ENCODE assay signal across 8 cellular contexts in the genomic region with DNA sequence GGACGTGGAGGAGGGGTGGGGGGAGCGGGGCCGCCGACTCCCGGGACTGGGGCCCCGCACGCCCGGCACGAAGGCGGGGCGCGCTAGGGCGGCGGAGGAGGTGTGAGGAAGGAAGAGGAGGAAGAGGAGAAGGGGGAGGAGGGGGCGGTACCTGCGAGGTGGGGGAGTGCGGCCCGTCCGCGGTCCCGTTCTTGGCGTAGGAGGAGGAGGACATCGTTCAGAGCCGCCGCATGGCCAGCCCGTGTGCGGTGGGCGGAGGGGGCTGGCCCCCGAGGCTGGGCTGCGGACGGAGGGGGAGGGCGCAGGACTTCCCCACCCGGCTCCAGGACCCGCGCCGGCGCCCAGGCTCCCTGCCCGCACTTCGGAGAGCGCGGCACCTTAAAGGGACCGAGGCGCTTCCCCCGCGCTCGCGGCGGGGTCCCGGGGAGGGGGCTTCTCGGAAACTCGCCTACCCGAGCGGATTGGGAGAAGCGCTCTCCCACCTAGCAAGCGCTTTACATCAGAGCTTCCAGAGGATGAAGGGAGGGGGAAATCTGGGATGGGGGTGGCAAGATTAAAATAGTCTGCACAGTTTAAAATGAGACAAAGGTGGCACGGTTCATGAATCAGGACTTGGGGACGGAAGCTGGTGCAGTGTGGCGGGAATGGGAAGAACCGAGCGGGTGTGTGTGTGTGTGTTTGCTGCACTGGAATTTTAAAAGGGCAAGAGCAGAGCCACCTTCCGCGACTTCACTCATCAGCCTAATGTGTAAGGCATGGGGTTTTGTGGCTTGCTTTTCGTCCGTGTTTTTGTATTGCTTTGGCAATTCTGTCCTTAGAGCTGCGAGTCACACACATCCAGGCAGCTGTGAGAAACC. TPM values are rescaled to one million over a fixed set of nuclear protein-coding genes. Genes with fewer than 3 reads are reported as not detected.
DNase-seq lines count a peak whose midpoint lies in the region; ATAC-seq and TF ChIP-seq lines count a peak whose summit lies in the region.

Gene CACNB4, minus strand, starts transcription at position 247 of the 857 bp plus-strand sequence.

- intact Hi-C loops in left lung (cut with DNase I) = no loop called here

- H3K4me3 ChIP-seq in DOHH2 (ENCODE audit: low read length) (peak within 1 kb of the TSS; percentile 49), OCI-LY3 (ENCODE audit: low read length) (peak within 1 kb of the TSS; percentile 83), left lung (peak within 1 kb of the TSS; percentile 51 to 59), suprapubic skin (peak within 1 kb of the TSS; percentile 66)

- DNase-seq in caudate nucleus (lab: John Stamatoyannopoulos, UW) (peak in 21 of 61 donors; percentile 24 to 82 (median 48)), left lung (peak; percentile 42 to 87), suprapubic skin (ENCODE audit: low spot score in 2 of 2) (no peak)
- DNase-seq in stimulated activated naive CD4-positive, alpha-beta T cell treated with Interleukin-2 at 50 U/mL for 16 hours (lab: John Stamatoyannopoulos, UW) = no peak

- H3K4me2 ChIP-seq in DOHH2 (ENCODE audit: low read length) = peak within 1 kb of the TSS; percentile 51
- H3K4me2 ChIP-seq in OCI-LY3 (ENCODE audit: low read length) = peak within 1 kb of the TSS; percentile 72

- WGBS in suprapubic skin = 1% methylated on average over 39 of the region's 65 CpGs

- TF ChIP-seq CTCF in DOHH2 (IDR thresholded peaks at IDR 0.05; ENCODE audit: low read depth, low read length, poor library complexity, severe bottlenecking) = no peak
- no peak for TF ChIP-seq CTCF in OCI-LY3 (IDR thresholded peaks at IDR 0.05; ENCODE audit: low read depth, low read length)
- no peak for TF ChIP-seq CTCF in left lung (IDR thresholded peaks at IDR 0.05)
- TF ChIP-seq CTCF in suprapubic skin (IDR thresholded peaks at IDR 0.05) = no peak

- H3K9me3 ChIP-seq in DOHH2 (ENCODE audit: control insufficient read depth, insufficient read depth, low read length) (no peaks in the 10 kb centered on the region), OCI-LY3 (ENCODE audit: insufficient read depth, low read length) (no peaks in the 10 kb centered on the region), left lung (no peaks in the 10 kb centered on the region), suprapubic skin (no peaks in the 10 kb centered on the region)

- ATAC-seq in GM21619 (IDR thresholded peaks at IDR 0.05; ENCODE audit: unreplicated experiment) = peak; percentile 38
- ATAC-seq in left lung = peak; percentile 69
- no peak for ATAC-seq in GM18873 (IDR thresholded peaks at IDR 0.05; ENCODE audit: low FRiP score, unreplicated experiment)

- no peak for TF ChIP-seq POLR2A in suprapubic skin (IDR thresholded peaks at IDR 0.05)

- peaks cover 42% of the 10 kb centered on the region for H3K27me3 ChIP-seq in DOHH2 (ENCODE audit: control insufficient read depth, low read length)
- H3K27me3 ChIP-seq in OCI-LY3 (ENCODE audit: low read depth, low read length) = peaks cover 17% of the 10 kb centered on the region
- H3K27me3 ChIP-seq in left lung = peaks cover 16 to 46% of the 10 kb centered on the region in 2 donors
- H3K27me3 ChIP-seq in suprapubic skin = peaks cover 24% of the 10 kb centered on the region

- no peaks in the 10 kb centered on the region for H4K20me1 ChIP-seq in DOHH2 (ENCODE audit: control insufficient read depth, insufficient read depth, low read depth, low read length)
- no peaks in the 10 kb centered on the region for H4K20me1 ChIP-seq in OCI-LY3 (ENCODE audit: insufficient read depth, low read length)

- no peak within 1 kb of the TSS for H3K27ac ChIP-seq in DOHH2 (ENCODE audit: low read depth, low read length)
- H3K27ac ChIP-seq in OCI-LY3 (ENCODE audit: low read length) = no peak within 1 kb of the TSS
- H3K27ac ChIP-seq in caudate nucleus (ENCODE audit: low read depth, low read length) = peak within 1 kb of the TSS; percentile 48
- H3K27ac ChIP-seq in left lung = peak within 1 kb of the TSS in 1 of 2 donors; percentile 7
- H3K27ac ChIP-seq in suprapubic skin = peak within 1 kb of the TSS; percentile 62

- H3K4me1 ChIP-seq in DOHH2 (ENCODE audit: control insufficient read depth, low read length) (no peaks in the 10 kb centered on the region; the same call in 1 of the 2 replicates), OCI-LY3 (ENCODE audit: low read length) (peaks cover 6% of the 10 kb centered on the region), left lung (peaks cover 0 to 25% of the 10 kb centered on the region in 2 donors), suprapubic skin (peaks cover 31% of the 10 kb centered on the region)

- H3F3A ChIP-seq in DOHH2 (ENCODE audit: control insufficient read depth, insufficient read depth) = no peaks in the 10 kb centered on the region

- H3K36me3 ChIP-seq in DOHH2 (ENCODE audit: control insufficient read depth, low read length) (no peaks in the 10 kb centered on the region), OCI-LY3 (replicated peaks; ENCODE audit: low read depth, low read length) (no peaks in the 10 kb centered on the region), left lung (no peaks in the 10 kb centered on the region), suprapubic skin (no peaks in the 10 kb centered on the region)

- no peaks in the 10 kb centered on the region for H3K9me2 ChIP-seq in DOHH2 (replicated peaks; ENCODE audit: control insufficient read depth, low read length)

- H3K79me2 ChIP-seq in DOHH2 (ENCODE audit: control insufficient read depth, low read length) (no peaks in the 10 kb centered on the region), OCI-LY3 (ENCODE audit: low read length) (no peaks in the 10 kb centered on the region)

- H3K9ac ChIP-seq in OCI-LY3 (ENCODE audit: low read length) = peak within 1 kb of the TSS; percentile 39; the same call in 1 of the 2 replicates

- peak within 1 kb of the TSS; percentile 52; the same call in 1 of the 2 replicates for H2AFZ ChIP-seq in OCI-LY3 (ENCODE audit: low read depth, low read length)

- TF ChIP-seq EP300 in suprapubic skin (IDR thresholded peaks at IDR 0.05) = no peak

RNA-seq across cellular contexts. Expression of gene CACNB4, which starts in this region (rescaled TPM):
- total RNA-seq in left lung (1 to 10 TPM; 6.8 to 7.8 TPM), suprapubic skin (10 to 100 TPM in 2 of 4 donors, 1 to 10 TPM in 2; 7.6 to 14.5 (median 10.7) TPM)

Comparison
In these comparisons a context has a peak if more than half of its experiments do, and no peak if none do; other contexts are left out.
1. H3K27ac ChIP-seq: peak in caudate nucleus (single experiment) and suprapubic skin (single experiment); none in DOHH2 (single experiment) and OCI-LY3 (single experiment).
2. DNase-seq: peak in left lung (2 of 2); none in suprapubic skin (0 of 2) and stimulated activated naive CD4-positive, alpha-beta T cell treated with Interleukin-2 at 50 U/mL for 16 hours (single experiment).
3. Peak in every context shown above with its lines, with median percentiles within 50 percentile points of each other: H3K4me3 ChIP-seq.